ENCODE assay signal across 15 cellular contexts in genomic region chr9:136541709-136542108, GRCh38. TPM values are rescaled to one million over a fixed set of nuclear protein-coding genes. Genes with fewer than 3 reads are reported as not detected.
DNase-seq lines count a peak whose midpoint lies in the region; ATAC-seq lines count a peak whose summit lies in the region.
"Had no signal": no experiment of that assay in that cellular context is flagged by ENCODE, and none has a peak within 500 bp of the region (broad histone marks: within the 10 kb centered on the region; RNA-seq: fewer than 3 reads in every experiment).

No MANE protein-coding gene starts in this region.

- H3K9me3 Mint-ChIP-seq in activated CD4-positive, alpha-beta T cell treated with anti-CD3 and anti-CD28 coated beads, Interleukin-2, amount 10 ng/mL, durations not matched to agents 24 days and 14 days = no peaks in the 10 kb centered on the region
- no peaks in the 10 kb centered on the region for H3K9me3 Mint-ChIP-seq in activated CD4-positive, alpha-beta T cell treated with anti-CD3 and anti-CD28 coated beads, Interleukin-2, amount 10 ng/mL, durations not matched to agents 7 days and 5 days
- no peaks in the 10 kb centered on the region for H3K9me3 Mint-ChIP-seq in activated T-helper 1 cell treated with anti-CD3 and anti-CD28 coated beads, Interleukin-12 subunit alpha, Interleukin-12 subunit beta, Interleukin-2, Interleukin-4 antibody, amounts not matched to agents 30 ng/mL and 10 ng/mL and 1 ng/mL, durations not matched to agents 14 hours and 24 hours and 36 hours
- H3K9me3 Mint-ChIP-seq in stimulated activated effector memory CD8-positive, alpha-beta T cell treated with anti-CD3 and anti-CD28 coated beads, Interleukin-12 subunit alpha, Interleukin-12 subunit beta, amount 100 ng/mL, for 72 hours = no peaks in the 10 kb centered on the region
- H3K9me3 Mint-ChIP-seq in effector memory CD8-positive, alpha-beta T cell = no peaks in the 10 kb centered on the region

- CTCF ChIA-PET in activated CD4-positive, alpha-beta T cell treated with anti-CD3 and anti-CD28 coated beads, Interleukin-2, amount 10 ng/mL, durations not matched to agents 7 days and 5 days (lab: Charles Lee) = interaction anchor here (0.6 to 2.0 kb wide), 3 partner anchors 9 to 54 kb away, joined by 3 to 9 read pairs (median 5); no protein-coding TSS in a partner anchor

- POLR2A ChIA-PET in activated CD4-positive, alpha-beta T cell treated with anti-CD3 and anti-CD28 coated beads, Interleukin-2, amount 10 ng/mL, durations not matched to agents 7 days and 5 days (lab: Charles Lee) = interaction anchor here (0.8 kb wide), 1 partner anchor 8 kb away, joined by 3 read pairs; no protein-coding TSS in a partner anchor

- H3K27me3 Mint-ChIP-seq in activated CD4-positive, alpha-beta T cell treated with anti-CD3 and anti-CD28 coated beads, Interleukin-2, amount 10 ng/mL, durations not matched to agents 24 days and 14 days = no peaks in the 10 kb centered on the region
- H3K27me3 Mint-ChIP-seq in activated CD4-positive, alpha-beta T cell treated with anti-CD3 and anti-CD28 coated beads, Interleukin-2, amount 10 ng/mL, durations not matched to agents 7 days and 5 days = no peaks in the 10 kb centered on the region
- no peaks in the 10 kb centered on the region for H3K27me3 Mint-ChIP-seq in activated T-helper 1 cell treated with anti-CD3 and anti-CD28 coated beads, Interleukin-12 subunit alpha, Interleukin-12 subunit beta, Interleukin-2, Interleukin-4 antibody, amounts not matched to agents 30 ng/mL and 10 ng/mL and 1 ng/mL, durations not matched to agents 14 hours and 24 hours and 36 hours (ENCODE audit: insufficient read depth)
- H3K27me3 Mint-ChIP-seq in effector memory CD8-positive, alpha-beta T cell = no peaks in the 10 kb centered on the region

- peaks cover 44% of the 10 kb centered on the region for H3K36me3 Mint-ChIP-seq in activated CD4-positive, alpha-beta T cell treated with anti-CD3 and anti-CD28 coated beads, Interleukin-2, amount 10 ng/mL, durations not matched to agents 24 days and 14 days (ENCODE audit: low read depth)
- H3K36me3 Mint-ChIP-seq in activated CD4-positive, alpha-beta T cell treated with anti-CD3 and anti-CD28 coated beads, Interleukin-2, amount 10 ng/mL, durations not matched to agents 7 days and 5 days (ENCODE audit: low read depth) = peaks cover 23% of the 10 kb centered on the region
- peaks cover 35% of the 10 kb centered on the region for H3K36me3 Mint-ChIP-seq in activated T-helper 1 cell treated with anti-CD3 and anti-CD28 coated beads, Interleukin-12 subunit alpha, Interleukin-12 subunit beta, Interleukin-2, Interleukin-4 antibody, amounts not matched to agents 30 ng/mL and 10 ng/mL and 1 ng/mL, durations not matched to agents 14 hours and 24 hours and 36 hours (ENCODE audit: low read depth)
- peaks cover 83% of the 10 kb centered on the region for H3K36me3 Mint-ChIP-seq in stimulated activated effector memory CD8-positive, alpha-beta T cell treated with anti-CD3 and anti-CD28 coated beads, Interleukin-12 subunit alpha, Interleukin-12 subunit beta, amount 100 ng/mL, for 72 hours
- H3K36me3 Mint-ChIP-seq in effector memory CD8-positive, alpha-beta T cell (ENCODE audit: insufficient read depth) = peaks cover 38% of the 10 kb centered on the region

- H3K4me1 Mint-ChIP-seq in activated CD4-positive, alpha-beta T cell treated with anti-CD3 and anti-CD28 coated beads, Interleukin-2, amount 10 ng/mL, durations not matched to agents 24 days and 14 days = peaks cover 42% of the 10 kb centered on the region
- peaks cover 74% of the 10 kb centered on the region for H3K4me1 Mint-ChIP-seq in activated CD4-positive, alpha-beta T cell treated with anti-CD3 and anti-CD28 coated beads, Interleukin-2, amount 10 ng/mL, durations not matched to agents 7 days and 5 days
- H3K4me1 Mint-ChIP-seq in activated T-helper 1 cell treated with anti-CD3 and anti-CD28 coated beads, Interleukin-12 subunit alpha, Interleukin-12 subunit beta, Interleukin-2, Interleukin-4 antibody, amounts not matched to agents 30 ng/mL and 10 ng/mL and 1 ng/mL, durations not matched to agents 14 hours and 24 hours and 36 hours (ENCODE audit: low read depth) = peaks cover 35% of the 10 kb centered on the region
- peaks cover 50% of the 10 kb centered on the region for H3K4me1 Mint-ChIP-seq in stimulated activated effector memory CD8-positive, alpha-beta T cell treated with anti-CD3 and anti-CD28 coated beads, Interleukin-12 subunit alpha, Interleukin-12 subunit beta, amount 100 ng/mL, for 72 hours
- H3K4me1 Mint-ChIP-seq in effector memory CD8-positive, alpha-beta T cell (ENCODE audit: low read depth in 2 of 2) = peaks cover 27 to 43% of the 10 kb centered on the region in 2 donors

- peak overlapping the region; percentile 32 for H3K4me3 Mint-ChIP-seq in activated CD4-positive, alpha-beta T cell treated with anti-CD3 and anti-CD28 coated beads, Interleukin-2, amount 10 ng/mL, durations not matched to agents 24 days and 14 days
- H3K4me3 Mint-ChIP-seq in activated CD4-positive, alpha-beta T cell treated with anti-CD3 and anti-CD28 coated beads, Interleukin-2, amount 10 ng/mL, durations not matched to agents 7 days and 5 days = no peak overlapping the region
- no peak overlapping the region for H3K4me3 Mint-ChIP-seq in activated T-helper 1 cell treated with anti-CD3 and anti-CD28 coated beads, Interleukin-12 subunit alpha, Interleukin-12 subunit beta, Interleukin-2, Interleukin-4 antibody, amounts not matched to agents 30 ng/mL and 10 ng/mL and 1 ng/mL, durations not matched to agents 14 hours and 24 hours and 36 hours
- peak overlapping the region; percentile 88 for H3K4me3 Mint-ChIP-seq in stimulated activated effector memory CD8-positive, alpha-beta T cell treated with anti-CD3 and anti-CD28 coated beads, Interleukin-12 subunit alpha, Interleukin-12 subunit beta, amount 100 ng/mL, for 72 hours
- peak overlapping the region in 1 of 2 donors; percentile 19 for H3K4me3 Mint-ChIP-seq in effector memory CD8-positive, alpha-beta T cell

- H3K27ac Mint-ChIP-seq in activated CD4-positive, alpha-beta T cell treated with anti-CD3 and anti-CD28 coated beads, Interleukin-2, amount 10 ng/mL, durations not matched to agents 24 days and 14 days = no peak overlapping the region
- H3K27ac Mint-ChIP-seq in activated CD4-positive, alpha-beta T cell treated with anti-CD3 and anti-CD28 coated beads, Interleukin-2, amount 10 ng/mL, durations not matched to agents 7 days and 5 days = no peak overlapping the region
- peak overlapping the region; percentile 29 for H3K27ac Mint-ChIP-seq in activated T-helper 1 cell treated with anti-CD3 and anti-CD28 coated beads, Interleukin-12 subunit alpha, Interleukin-12 subunit beta, Interleukin-2, Interleukin-4 antibody, amounts not matched to agents 30 ng/mL and 10 ng/mL and 1 ng/mL, durations not matched to agents 14 hours and 24 hours and 36 hours
- no peak overlapping the region for H3K27ac Mint-ChIP-seq in stimulated activated effector memory CD8-positive, alpha-beta T cell treated with anti-CD3 and anti-CD28 coated beads, Interleukin-12 subunit alpha, Interleukin-12 subunit beta, amount 100 ng/mL, for 72 hours
- no peak overlapping the region for H3K27ac Mint-ChIP-seq in effector memory CD8-positive, alpha-beta T cell

- DNase-seq in activated CD4-positive, alpha-beta T cell treated with anti-CD3 and anti-CD28 coated beads, Interleukin-2, amount 10 ng/mL, durations not matched to agents 24 days and 14 days = no peak
- no peak for DNase-seq in activated CD4-positive, alpha-beta T cell treated with anti-CD3 and anti-CD28 coated beads, Interleukin-2, amount 10 ng/mL, durations not matched to agents 7 days and 5 days
- DNase-seq in activated T-helper 1 cell treated with anti-CD3 and anti-CD28 coated beads, Interleukin-12 subunit alpha, Interleukin-12 subunit beta, Interleukin-2, Interleukin-4 antibody, amounts not matched to agents 30 ng/mL and 10 ng/mL and 1 ng/mL, durations not matched to agents 14 hours and 24 hours and 36 hours (ENCODE audit: low spot score) = no peak
- DNase-seq in head of caudate nucleus (peak in 35 of 42 donors; percentile 51 to 86 (median 69)), islet precursor cell (no peak)
- no peak for DNase-seq in stimulated activated effector memory CD8-positive, alpha-beta T cell treated with anti-CD3 and anti-CD28 coated beads, Interleukin-12 subunit alpha, Interleukin-12 subunit beta, amount 100 ng/mL, for 72 hours (ENCODE audit: low spot score in 2 of 2)
- DNase-seq in effector memory CD8-positive, alpha-beta T cell = no peak
- DNase-seq: activated CD4-positive, alpha-beta T cell treated with anti-CD3 and anti-CD28 coated beads for 48 hours; COR-L47; NCI-H1048; NCI-H446; PC-9; T-helper 1 cell; testis had no signal

- intact Hi-C loops in activated CD4-positive, alpha-beta T cell treated with anti-CD3 and anti-CD28 coated beads, Interleukin-2, amount 10 ng/mL, durations not matched to agents 24 days and 14 days (cut with micrococcal nuclease) = loop anchor here (10.0 kb wide), 1 partner anchor 93 kb away; no protein-coding TSS in a partner anchor
- intact Hi-C loops in activated T-helper 1 cell treated with anti-CD3 and anti-CD28 coated beads, Interleukin-12 subunit alpha, Interleukin-12 subunit beta, Interleukin-2, Interleukin-4 antibody, amounts not matched to agents 30 ng/mL and 10 ng/mL and 1 ng/mL, durations not matched to agents 14 hours and 24 hours and 36 hours (cut with micrococcal nuclease) = no loop called here
- intact Hi-C loops in head of caudate nucleus (cut with DNase I) = loop anchor here (10.0 kb wide), 1 partner anchor 47 kb away; no protein-coding TSS in a partner anchor

- ATAC-seq in stimulated activated effector memory CD8-positive, alpha-beta T cell treated with anti-CD3 and anti-CD28 coated beads, Interleukin-12 subunit alpha, Interleukin-12 subunit beta, amount 100 ng/mL, for 72 hours = no peak
- ATAC-seq in effector memory CD8-positive, alpha-beta T cell (replicated peaks) = no peak
- ATAC-seq in GM18858 (IDR thresholded peaks at IDR 0.05; ENCODE audit: unreplicated experiment) = no peak

RNA-seq across cellular contexts. Expression of gene NOTCH1, which starts 4.1 kb away (rescaled TPM):
- 108 and 113 TPM in 2 replicates for total RNA-seq in activated CD4-positive, alpha-beta T cell treated with anti-CD3 and anti-CD28 coated beads, Interleukin-2, amount 10 ng/mL, durations not matched to agents 24 days and 14 days
- total RNA-seq in activated CD4-positive, alpha-beta T cell treated with anti-CD3 and anti-CD28 coated beads, Interleukin-2, amount 10 ng/mL, durations not matched to agents 7 days and 5 days = 10 to 100 TPM; 73.6 to 74.4 TPM
- 115 and 121 TPM in 2 replicates for total RNA-seq in activated T-helper 1 cell treated with anti-CD3 and anti-CD28 coated beads, Interleukin-12 subunit alpha, Interleukin-12 subunit beta, Interleukin-2, Interleukin-4 antibody, amounts not matched to agents 30 ng/mL and 10 ng/mL and 1 ng/mL, durations not matched to agents 14 hours and 24 hours and 36 hours

RNA-seq across cellular contexts. Expression of gene SEC16A, which starts 58.9 kb away (rescaled TPM):
- total RNA-seq in activated CD4-positive, alpha-beta T cell treated with anti-CD3 and anti-CD28 coated beads, Interleukin-2, amount 10 ng/mL, durations not matched to agents 24 days and 14 days = 79.2 and 81.2 TPM in 2 replicates
- total RNA-seq in activated CD4-positive, alpha-beta T cell treated with anti-CD3 and anti-CD28 coated beads, Interleukin-2, amount 10 ng/mL, durations not matched to agents 7 days and 5 days = 10 to 100 TPM; 72.1 to 74.5 TPM
- total RNA-seq in activated T-helper 1 cell treated with anti-CD3 and anti-CD28 coated beads, Interleukin-12 subunit alpha, Interleukin-12 subunit beta, Interleukin-2, Interleukin-4 antibody, amounts not matched to agents 30 ng/mL and 10 ng/mL and 1 ng/mL, durations not matched to agents 14 hours and 24 hours and 36 hours = 87.3 and 88.5 TPM in 2 replicates

Comparison
In these comparisons a context has a peak if more than half of its experiments do, and no peak if none do; other contexts are left out.
1. H3K4me3 Mint-ChIP-seq: peak in activated CD4-positive, alpha-beta T cell treated with anti-CD3 and anti-CD28 coated beads, Interleukin-2, amount 10 ng/mL, durations not matched to agents 24 days and 14 days (single experiment) and stimulated activated effector memory CD8-positive, alpha-beta T cell treated with anti-CD3 and anti-CD28 coated beads, Interleukin-12 subunit alpha, Interleukin-12 subunit beta, amount 100 ng/mL, for 72 hours (single experiment); none in activated CD4-positive, alpha-beta T cell treated with anti-CD3 and anti-CD28 coated beads, Interleukin-2, amount 10 ng/mL, durations not matched to agents 7 days and 5 days (single experiment) and activated T-helper 1 cell treated with anti-CD3 and anti-CD28 coated beads, Interleukin-12 subunit alpha, Interleukin-12 subunit beta, Interleukin-2, Interleukin-4 antibody, amounts not matched to agents 30 ng/mL and 10 ng/mL and 1 ng/mL, durations not matched to agents 14 hours and 24 hours and 36 hours (single experiment).
2. DNase-seq: peak in head of caudate nucleus (35 of 42); none in activated CD4-positive, alpha-beta T cell treated with anti-CD3 and anti-CD28 coated beads, Interleukin-2, amount 10 ng/mL, durations not matched to agents 24 days and 14 days (single experiment), activated CD4-positive, alpha-beta T cell treated with anti-CD3 and anti-CD28 coated beads, Interleukin-2, amount 10 ng/mL, durations not matched to agents 7 days and 5 days (single experiment), activated T-helper 1 cell treated with anti-CD3 and anti-CD28 coated beads, Interleukin-12 subunit alpha, Interleukin-12 subunit beta, Interleukin-2, Interleukin-4 antibody, amounts not matched to agents 30 ng/mL and 10 ng/mL and 1 ng/mL, durations not matched to agents 14 hours and 24 hours and 36 hours (single experiment), stimulated activated effector memory CD8-positive, alpha-beta T cell treated with anti-CD3 and anti-CD28 coated beads, Interleukin-12 subunit alpha, Interleukin-12 subunit beta, amount 100 ng/mL, for 72 hours (0 of 2), effector memory CD8-positive, alpha-beta T cell (0 of 3) and islet precursor cell (single experiment).